ENCODE assay signal across 1 cellular context in the genomic region with DNA sequence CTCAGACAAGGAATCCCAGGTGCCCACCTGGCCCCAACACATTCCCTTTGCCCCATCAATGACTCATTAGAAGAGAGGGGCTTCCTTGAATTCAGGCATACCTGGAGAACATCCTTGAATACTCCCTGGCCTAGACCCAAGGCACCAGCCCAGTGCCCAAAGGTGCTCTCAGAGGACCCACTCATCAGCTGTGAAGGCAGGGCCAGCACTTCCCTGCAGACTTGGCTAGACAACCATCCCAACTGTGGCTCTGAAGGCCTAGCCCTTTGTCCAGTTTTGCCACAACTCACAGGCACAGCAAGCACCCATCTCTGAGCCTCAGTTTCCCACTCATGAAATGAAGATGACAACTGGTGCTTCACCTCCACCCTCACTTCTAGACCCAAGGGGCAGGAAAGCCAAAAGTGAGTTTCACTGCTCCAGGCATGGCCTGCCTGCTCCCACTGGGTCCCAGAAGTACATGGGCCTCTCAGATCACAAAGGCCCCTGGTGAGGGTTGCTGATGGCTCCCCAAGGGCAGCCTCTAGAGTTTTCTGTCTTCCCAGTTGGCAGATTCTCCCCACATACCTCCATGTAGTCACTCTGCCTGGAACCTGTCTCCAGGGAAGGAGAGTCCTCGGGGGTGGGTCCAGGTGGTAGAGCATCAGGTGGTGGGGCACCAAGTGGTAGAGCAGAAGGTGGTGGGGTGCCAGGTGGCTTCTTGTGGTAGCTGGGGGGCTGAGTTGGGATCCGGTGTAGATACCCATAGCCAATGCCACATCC.
TF ChIP-seq lines count a peak whose summit lies in the region.

No MANE protein-coding gene starts in this region.

TF ChIP-seq in K562, 482 proteins besides CTCF, POLR2A, EP300 and RAD21:
- TF ChIP-seq ZNF785 (CRISPR knock-in tag; IDR thresholded peaks at IDR 0.05) (no peak), POLR2AphosphoS5 (IDR thresholded peaks at IDR 0.05; ENCODE audit: control insufficient read depth, insufficient read depth, low read depth, low read length) (0 out of 2 replicates have a peak, but pooled peaks have one; percentile 4), SUPT5H (IDR thresholded peaks at IDR 0.05) (0 out of 2 replicates have a peak, but pooled peaks have one; percentile 20)
